ENCODE assay signal across 15 cellular contexts in genomic region chr12:76238688-76239087, GRCh38.
DNase-seq lines count a peak whose midpoint lies in the region; ATAC-seq and TF ChIP-seq lines count a peak whose summit lies in the region.
"Had no signal": no experiment of that assay in that cellular context is flagged by ENCODE, and none has a peak within 500 bp of the region (broad histone marks: within the 10 kb centered on the region; RNA-seq: fewer than 3 reads in every experiment).

No MANE protein-coding gene starts in this region.

- DNase-seq in activated naive CD4-positive, alpha-beta T cell (lab: John Stamatoyannopoulos, UW): no peak
- no peak for DNase-seq in PC-3
- no peak for DNase-seq in epithelial cell of prostate (ENCODE audit: low read depth, low spot score)
- DNase-seq in mesenchymal stem cell: no peak
- no peak for DNase-seq in right cardiac atrium
- DNase-seq: 8988T; AML-193; Caco-2; CD8-positive, alpha-beta memory T cell; H9 had no signal

- no peaks in the 10 kb centered on the region for H3K36me3 Mint-ChIP-seq in activated naive CD4-positive, alpha-beta T cell treated with anti-CD3 and anti-CD28 coated beads, Interleukin-2, amount 50 U/mL, for 24 hours
- H3K36me3 Mint-ChIP-seq: CD8-positive, alpha-beta memory T cell had no signal

- H3K4me1 ChIP-seq in PC-3 (ENCODE audit: insufficient read depth, low read length): peaks cover 35% of the 10 kb centered on the region
- peaks cover 4% of the 10 kb centered on the region for H3K4me1 ChIP-seq in mesenchymal stem cell (ENCODE audit: control insufficient read depth, insufficient read depth, low read depth, low read length)
- H3K4me1 ChIP-seq in right cardiac atrium (ENCODE audit: control insufficient read depth, insufficient read depth, low read length): no peaks in the 10 kb centered on the region
- H3K4me1 ChIP-seq: BLaER1 had no signal

- H2BK15ac ChIP-seq in mesenchymal stem cell (ENCODE audit: low read depth, poor library complexity, severe bottlenecking): peak overlapping the region; percentile 74

- no peak overlapping the region for H4K91ac ChIP-seq in mesenchymal stem cell (ENCODE audit: low read length)

- H3K27me3 ChIP-seq in PC-3 (ENCODE audit: low read length) (no peaks in the 10 kb centered on the region), mesenchymal stem cell (ENCODE audit: control insufficient read depth in 1 of 2, insufficient read depth in 1 of 2, low read length in 2 of 2) (no peaks in the 10 kb centered on the region), right cardiac atrium (ENCODE audit: control insufficient read depth, insufficient read depth) (no peaks in the 10 kb centered on the region)
- H3K27me3 ChIP-seq: BLaER1 had no signal

- H3K36me3 ChIP-seq in PC-3 (ENCODE audit: low read depth, low read length) (no peaks in the 10 kb centered on the region), mesenchymal stem cell (ENCODE audit: control insufficient read depth in 1 of 2, insufficient read depth in 2 of 2, low read depth in 1 of 2, low read length in 2 of 2) (no peaks in the 10 kb centered on the region)
- H3K36me3 ChIP-seq: BLaER1 had no signal

- H3K4me2 ChIP-seq in PC-3 (ENCODE audit: low read length) (peak overlapping the region; percentile 30), mesenchymal stem cell (ENCODE audit: low read length, poor library complexity, severe bottlenecking) (no peak overlapping the region)
- H3K4me2 ChIP-seq: BLaER1 had no signal

- H3K9me2 ChIP-seq in PC-3 (replicated peaks; ENCODE audit: low read length): no peaks in the 10 kb centered on the region

- no peaks in the 10 kb centered on the region for H3K79me2 ChIP-seq in PC-3 (ENCODE audit: low read length)

- H3K27ac ChIP-seq in PC-3 (ENCODE audit: low read length): peak overlapping the region; percentile 86
- peak overlapping the region; percentile 83 for H3K27ac ChIP-seq in epithelial cell of prostate
- no peak overlapping the region for H3K27ac ChIP-seq in mesenchymal stem cell (ENCODE audit: low read length, poor library complexity, severe bottlenecking)
- no peak overlapping the region for H3K27ac ChIP-seq in right cardiac atrium (ENCODE audit: low read length)
- H3K27ac ChIP-seq: BLaER1, GM23248 had no signal

- H2AFZ ChIP-seq in PC-3 (ENCODE audit: low read length): no peak overlapping the region
- H2AFZ ChIP-seq in mesenchymal stem cell (ENCODE audit: low read depth, low read length): no peak overlapping the region
- H2AFZ ChIP-seq: GM23248 had no signal

- H2AK5ac ChIP-seq in mesenchymal stem cell (ENCODE audit: low read length, severe bottlenecking): no peak overlapping the region

- H3K27me3 Mint-ChIP-seq in activated naive CD4-positive, alpha-beta T cell treated with anti-CD3 and anti-CD28 coated beads, Interleukin-2, amount 50 U/mL, for 24 hours: no peaks in the 10 kb centered on the region

- H2BK120ac ChIP-seq in mesenchymal stem cell (ENCODE audit: low read depth, low read length): no peak overlapping the region

- POLR2A ChIA-PET in PC-3 (lab: Charles Lee; ENCODE audit: unreplicated experiment): no interaction called here

- H3F3A ChIP-seq in PC-3 (ENCODE audit: low read length, unreplicated experiment): peaks cover 11% of the 10 kb centered on the region

- no peaks in the 10 kb centered on the region for H3K79me1 ChIP-seq in mesenchymal stem cell (replicated peaks; ENCODE audit: low read length, poor library complexity, severe bottlenecking)

- TF ChIP-seq CTCF in PC-3 (conservative IDR thresholded peaks at IDR 0.05; ENCODE audit: low read depth, low read length): no peak

- CTCF ChIA-PET in PC-3 (lab: Charles Lee): no interaction called here

- no peak overlapping the region for H3K18ac ChIP-seq in mesenchymal stem cell (ENCODE audit: low read depth in 1 of 2, low read length in 2 of 2)

- no peaks in the 10 kb centered on the region for H3K9me3 ChIP-seq in PC-3 (ENCODE audit: low read length)
- no peaks in the 10 kb centered on the region for H3K9me3 ChIP-seq in mesenchymal stem cell (ENCODE audit: control insufficient read depth, low read length)
- H3K9me3 ChIP-seq in right cardiac atrium (ENCODE audit: control insufficient read depth, low read length): no peaks in the 10 kb centered on the region
- H3K9me3 ChIP-seq: BLaER1, Caco-2 had no signal

- ATAC-seq in PC-3 (no peak), right cardiac atrium (no peak), GM19397 (IDR thresholded peaks at IDR 0.05; ENCODE audit: unreplicated experiment) (no peak)
- ATAC-seq: GM12878 had no signal

- no peak overlapping the region for H3K4me3 Mint-ChIP-seq in activated naive CD4-positive, alpha-beta T cell treated with anti-CD3 and anti-CD28 coated beads, Interleukin-2, amount 50 U/mL, for 24 hours
- H3K4me3 Mint-ChIP-seq: CD8-positive, alpha-beta memory T cell; H9 had no signal

- no peak overlapping the region for H3K14ac ChIP-seq in mesenchymal stem cell (ENCODE audit: low read length in 2 of 2)

- peak overlapping the region; percentile 60 for H3K27ac Mint-ChIP-seq in activated naive CD4-positive, alpha-beta T cell treated with anti-CD3 and anti-CD28 coated beads, Interleukin-2, amount 50 U/mL, for 24 hours
- H3K27ac Mint-ChIP-seq: CD8-positive, alpha-beta memory T cell had no signal

- H2BK5ac ChIP-seq in mesenchymal stem cell (ENCODE audit: low read depth, low read length, poor library complexity, severe bottlenecking): no peak overlapping the region

- BruUV-seq in PC-3 (replicated peaks; lab: Mats Ljungman, UMichigan): no TSS peak

- no peak overlapping the region for H2BK12ac ChIP-seq in mesenchymal stem cell (ENCODE audit: low read length in 2 of 2)

- H3K4me3 ChIP-seq in PC-3 (ENCODE audit: low read length) (no peak overlapping the region), mesenchymal stem cell (ENCODE audit: insufficient read depth in 1 of 2, low read depth in 1 of 2, low read length in 2 of 2) (no peak overlapping the region), right cardiac atrium (ENCODE audit: low read length) (no peak overlapping the region)
- H3K4me3 ChIP-seq: BLaER1, GM12878, GM23248 had no signal

- no peak overlapping the region for H3K4ac ChIP-seq in mesenchymal stem cell (ENCODE audit: low read depth in 1 of 2, low read length in 2 of 2)

- no peak overlapping the region for H3K23ac ChIP-seq in mesenchymal stem cell (ENCODE audit: low read length in 2 of 2)

- 93% methylated on average over 4 of the region's 4 CpGs for WGBS in mesenchymal stem cell
- 84% methylated on average over 4 of the region's 4 CpGs for WGBS in right cardiac atrium

- H3K9me3 Mint-ChIP-seq in activated naive CD4-positive, alpha-beta T cell treated with anti-CD3 and anti-CD28 coated beads, Interleukin-2, amount 50 U/mL, for 24 hours: no peaks in the 10 kb centered on the region
- H3K9me3 Mint-ChIP-seq: CD8-positive, alpha-beta memory T cell had no signal

- intact Hi-C loops in PC-3 (cut with micrococcal nuclease): loop anchor here (5.0 to 10.0 kb wide), 3 partner anchors 154 to 219 kb away; partner anchors contain the start of gene NAP1L1
- intact Hi-C loops in right cardiac atrium (cut with DNase I): no loop called here

- H4K20me1 ChIP-seq in PC-3 (ENCODE audit: low read length): no peaks in the 10 kb centered on the region
- H4K20me1 ChIP-seq: BLaER1 had no signal

- H3K9ac ChIP-seq in PC-3 (ENCODE audit: low read length) (no peak overlapping the region), mesenchymal stem cell (ENCODE audit: low read length) (no peak overlapping the region)
- H3K9ac ChIP-seq: BLaER1, GM23248 had no signal

- H4K8ac ChIP-seq in mesenchymal stem cell (ENCODE audit: low read length): no peak overlapping the region

- H3K4me1 Mint-ChIP-seq in activated naive CD4-positive, alpha-beta T cell treated with anti-CD3 and anti-CD28 coated beads, Interleukin-2, amount 50 U/mL, for 24 hours: no peaks in the 10 kb centered on the region
- H3K4me1 Mint-ChIP-seq: CD8-positive, alpha-beta memory T cell; H9 had no signal

Comparison
In these comparisons a context has a peak if more than half of its experiments do, and no peak if none do; other contexts are left out.
1. H3K27ac ChIP-seq: peak in PC-3 (single experiment) and epithelial cell of prostate (single experiment); none in mesenchymal stem cell (single experiment) and right cardiac atrium (single experiment).